ENCODE assay signal across 8 cellular contexts in the genomic region with DNA sequence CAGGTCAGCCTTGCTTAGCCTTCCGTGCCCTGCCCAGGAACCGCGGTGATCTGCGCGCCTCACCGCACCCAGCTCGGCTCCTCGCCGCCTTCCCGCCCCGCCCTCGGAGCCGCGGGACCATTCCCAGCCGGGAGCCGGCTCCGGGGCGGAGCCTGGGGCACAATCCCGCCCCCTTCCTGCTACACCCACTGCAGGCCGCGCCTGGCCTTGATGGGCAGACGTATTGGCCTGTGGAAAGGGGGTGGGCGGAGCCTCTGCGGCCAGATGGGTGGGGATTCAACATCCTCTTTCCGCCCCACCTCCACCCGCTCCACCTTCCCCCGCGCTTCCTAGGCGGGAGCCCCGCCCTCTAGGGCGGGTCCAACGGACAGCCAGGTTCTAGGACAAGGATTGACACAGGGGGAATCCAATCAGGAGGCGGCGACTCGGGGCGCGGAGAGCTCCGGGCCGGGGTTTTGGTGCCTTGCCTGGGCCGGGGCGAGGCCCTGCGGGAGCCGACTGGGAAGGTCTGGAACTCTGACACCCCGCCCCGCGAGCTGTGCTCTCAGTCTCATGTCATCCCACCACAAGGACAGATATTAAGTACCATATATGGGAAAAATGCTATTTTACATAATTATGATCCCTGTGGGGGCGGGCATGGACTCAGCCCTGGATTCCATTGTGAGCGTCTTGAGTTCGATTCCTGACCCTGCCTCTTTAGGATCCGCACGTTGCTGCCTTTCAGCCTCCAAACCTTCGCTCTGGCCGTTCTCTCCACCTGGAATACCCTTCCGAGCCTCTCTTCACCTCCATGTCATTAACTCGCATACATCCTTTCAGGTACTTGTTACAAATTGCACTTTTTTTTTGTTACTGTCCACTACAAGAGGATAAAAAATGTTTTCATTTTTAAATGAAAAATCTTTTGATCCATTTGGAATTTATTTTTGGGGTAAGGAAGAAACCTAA. TPM values are rescaled to one million over a fixed set of nuclear protein-coding genes. Genes with fewer than 3 reads are reported as not detected.
A peak's percentile ranks its signal among the peaks of the same experiment; 100 is the strongest.
DNase-seq lines count a peak whose midpoint lies in the region; ATAC-seq, FAIRE-seq and TF ChIP-seq lines count a peak whose summit lies in the region.

Gene MYH9 (minus strand): TSS at position 54 of the 951 bp plus-strand sequence. CDS start 38,731 bp downstream, outside the sequence.

- H3K79me2 ChIP-seq in OCI-LY3 (ENCODE audit: low read length) = peaks cover 47% of the 10 kb centered on the region

- H3K4me1 ChIP-seq in OCI-LY3 (ENCODE audit: low read length) = peaks cover 31% of the 10 kb centered on the region
- peaks cover 12% of the 10 kb centered on the region for H3K4me1 ChIP-seq in mesodermal cell (ENCODE audit: control insufficient read depth, insufficient read depth, low read length, poor library complexity, severe bottlenecking)

- H3K27ac ChIP-seq in OCI-LY3 (ENCODE audit: low read length) (peak within 1 kb of the TSS; percentile 96), mesodermal cell (ENCODE audit: low read depth, low read length, severe bottlenecking) (peak within 1 kb of the TSS; percentile 79)

- peak within 1 kb of the TSS; percentile 86 for H3K4me3 ChIP-seq in OCI-LY3 (ENCODE audit: low read length)
- peak within 1 kb of the TSS; percentile 95 for H3K4me3 ChIP-seq in mesodermal cell (ENCODE audit: extremely low read depth, insufficient read depth, low read length, poor library complexity, severe bottlenecking)

- H3K4me2 ChIP-seq in OCI-LY3 (ENCODE audit: low read length) = peak within 1 kb of the TSS; percentile 93

- intact Hi-C loops in Calu3 (cut with micrococcal nuclease; ENCODE audit: unreplicated experiment) = loop anchor here (5.0 kb wide), 2 partner anchors 64 to 79 kb away; no protein-coding TSS in a partner anchor

- H3K36me3 Mint-ChIP-seq in Calu3 (ENCODE audit: insufficient read depth, unreplicated experiment) = peaks cover 53% of the 10 kb centered on the region

- H3K4me1 Mint-ChIP-seq in Calu3 (ENCODE audit: low read depth, unreplicated experiment) = peaks cover 30% of the 10 kb centered on the region

- H3K27me3 Mint-ChIP-seq in Calu3 (ENCODE audit: unreplicated experiment) = no peaks in the 10 kb centered on the region

- H3K9me3 ChIP-seq in OCI-LY3 (ENCODE audit: insufficient read depth, low read length) = no peaks in the 10 kb centered on the region
- no peaks in the 10 kb centered on the region for H3K9me3 ChIP-seq in mesodermal cell (ENCODE audit: control insufficient read depth, low read length)

- peak within 1 kb of the TSS; percentile 94 for H3K9ac ChIP-seq in OCI-LY3 (ENCODE audit: low read length)

- no peaks in the 10 kb centered on the region for H3K27me3 ChIP-seq in OCI-LY3 (ENCODE audit: low read depth, low read length)

- WGBS in mesodermal cell (ENCODE audit: insufficient coverage in 2 of 2), 2 experiments = 4 to 8% methylated on average over 26 to 34 of the region's 55 CpGs

- CTCF ChIA-PET in Calu3 (lab: Charles Lee) = interaction anchor here (0.9 to 1.8 kb wide), 11 partner anchors 8 to 94 kb away, joined by 3 to 7 read pairs (median 4); partner anchors contain the start of gene TXN2

- peak; percentile 97 for FAIRE-seq in endometrium (lab: Jason Lieb, UNC)

- BruUV-seq in Calu3 (replicated peaks; lab: Mats Ljungman, UMichigan) = TSS peak; percentile 83

- peak; percentile 100 for DNase-seq in Calu3
- DNase-seq in HuH-7 (ENCODE audit: low spot score) = peak; percentile 99
- DNase-seq in activated CD8-positive, alpha-beta memory T cell treated with anti-CD3 and anti-CD28 coated beads, Interleukin-2, amount 50 U/mL, for 48 hours = peak; percentile 98
- peak; percentile 98 to 99 for DNase-seq in stimulated activated CD8-positive, alpha-beta memory T cell treated with anti-CD3 and anti-CD28 coated beads, Interleukin-15, amount 100 ng/mL, for 4 hours (ENCODE audit: low read depth in 2 of 2)

- peak; percentile 65 for ATAC-seq in GM21447 (IDR thresholded peaks at IDR 0.05; ENCODE audit: unreplicated experiment)

- peaks cover 23% of the 10 kb centered on the region for H4K20me1 ChIP-seq in OCI-LY3 (ENCODE audit: insufficient read depth, low read length)

- H3K27ac Mint-ChIP-seq in Calu3 (ENCODE audit: unreplicated experiment) = peak within 1 kb of the TSS; percentile 82

- TF ChIP-seq CTCF in Calu3 (IDR thresholded peaks at IDR 0.05; ENCODE audit: unreplicated experiment) (no peak), OCI-LY3 (IDR thresholded peaks at IDR 0.05; ENCODE audit: low read depth, low read length) (no peak)

- no peaks in the 10 kb centered on the region for H3K9me3 Mint-ChIP-seq in Calu3 (ENCODE audit: low read depth, unreplicated experiment)

- peak within 1 kb of the TSS; percentile 73 for H3K4me3 Mint-ChIP-seq in Calu3 (ENCODE audit: low read depth, unreplicated experiment)

- H2AFZ ChIP-seq in OCI-LY3 (ENCODE audit: low read depth, low read length) = peak within 1 kb of the TSS; percentile 53

- H3K36me3 ChIP-seq in OCI-LY3 (replicated peaks; ENCODE audit: low read depth, low read length) (peaks cover 17% of the 10 kb centered on the region), mesodermal cell (ENCODE audit: control insufficient read depth, insufficient read depth, low read length) (peaks cover 30% of the 10 kb centered on the region)

RNA-seq across cellular contexts. Expression of gene MYH9, which starts in this region (rescaled TPM):
- 526 and 606 TPM in 2 replicates for total RNA-seq in Calu3 (2022)
- polyA plus RNA-seq in mesodermal cell (2013, experiment 1 of 2) = 360 TPM
- 289 TPM for polyA plus RNA-seq in mesodermal cell (2013, experiment 2 of 2)

Comparison
In these comparisons a context has a peak if more than half of its experiments do, and no peak if none do; other contexts are left out.
1. Peak in every context shown above with its lines: DNase-seq, ATAC-seq, H3K4me3 ChIP-seq and H3K27ac ChIP-seq.